Comparison of ENCODE assay signal across 12 cellular contexts in the genomic region with DNA sequence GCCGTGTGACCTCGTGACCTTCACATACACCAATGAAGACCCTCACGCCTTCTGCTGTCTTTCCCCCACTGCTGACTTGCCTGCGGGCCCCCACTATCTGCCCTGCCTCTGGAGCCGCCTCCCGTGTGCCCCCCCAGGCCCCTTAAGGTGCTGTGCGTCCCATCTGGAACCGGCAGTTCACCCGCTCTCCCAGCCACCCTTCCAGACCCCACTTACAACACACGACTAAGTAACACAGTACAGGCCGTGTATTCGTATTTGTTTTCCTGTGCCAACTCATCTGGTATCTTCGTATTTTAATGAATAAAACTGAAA. TPM values are rescaled to one million over a fixed set of nuclear protein-coding genes. Genes with fewer than 3 reads are reported as not detected.
A peak's percentile ranks its signal among the peaks of the same experiment; 100 is the strongest.
DNase-seq lines count a peak whose midpoint lies in the region; ATAC-seq and TF ChIP-seq lines count a peak whose summit lies in the region.
"Had no signal": no experiment of that assay in that cellular context is flagged by ENCODE, and none has a peak within 500 bp of the region (broad histone marks: within the 10 kb centered on the region; RNA-seq: fewer than 3 reads in every experiment).

No MANE protein-coding gene starts in this region.

- no peaks in the 10 kb centered on the region for H3K27me3 ChIP-seq in CD4-positive, CD25-positive, alpha-beta regulatory T cell (ENCODE audit: control insufficient read depth, insufficient read depth, low read length)

- peak overlapping the region; percentile 85 for H3K27ac ChIP-seq in CD4-positive, CD25-positive, alpha-beta regulatory T cell (ENCODE audit: insufficient read depth, low read length, poor library complexity, severe bottlenecking)

- CTCF ChIA-PET in activated CD8-positive, alpha-beta T cell treated with anti-CD3 and anti-CD28 coated beads, Interleukin-2, amount 10 ng/mL, durations not matched to agents 7 days and 5 days (lab: Charles Lee): interaction anchor here (1.2 to 1.8 kb wide), 3 partner anchors 62 to 328 kb away, joined by 4 to 6 read pairs (median 6); no protein-coding TSS in a partner anchor

- POLR2A ChIA-PET in activated CD8-positive, alpha-beta T cell treated with anti-CD3 and anti-CD28 coated beads, Interleukin-2, amount 10 ng/mL, durations not matched to agents 7 days and 5 days (lab: Charles Lee): interaction anchor here (1.0 kb wide), 1 partner anchor 22 kb away, joined by 3 read pairs; a partner anchor contains a TSS

- H3K4me3 Mint-ChIP-seq in CD4-positive, CD25-positive, alpha-beta regulatory T cell: peak overlapping the region; percentile 86 to 95 (median 91)
- H3K4me3 Mint-ChIP-seq in activated CD8-positive, alpha-beta T cell treated with anti-CD3 and anti-CD28 coated beads, Interleukin-2, amount 10 ng/mL, durations not matched to agents 7 days and 5 days: peak overlapping the region; percentile 69
- H3K4me3 Mint-ChIP-seq in natural killer cell treated with Interleukin-12 subunit alpha and Interleukin-12 subunit beta and Interleukin-15 and Interleukin-18, amount 100 ng/mL, for 72 hours: peak overlapping the region; percentile 84
- no peak overlapping the region for H3K4me3 Mint-ChIP-seq in chondrocyte (ENCODE audit: unreplicated experiment)
- H3K4me3 Mint-ChIP-seq: mesothelial cell of epicardium had no signal

- peak overlapping the region; percentile 72 for H3K4me3 ChIP-seq in CD4-positive, CD25-positive, alpha-beta regulatory T cell (ENCODE audit: low read depth, low read length)

- TF ChIP-seq CTCF in chondrocyte (IDR thresholded peaks at IDR 0.05): no peak

- H3K9me3 ChIP-seq in CD4-positive, CD25-positive, alpha-beta regulatory T cell (ENCODE audit: control insufficient read depth in 2 of 2, low read length in 2 of 2): peaks cover 0 to 1% of the 10 kb centered on the region in 2 experiments

- peaks cover 5% of the 10 kb centered on the region for H3K27me3 Mint-ChIP-seq in CD4-positive, CD25-positive, alpha-beta regulatory T cell
- peaks cover 6% of the 10 kb centered on the region for H3K27me3 Mint-ChIP-seq in activated CD8-positive, alpha-beta T cell treated with anti-CD3 and anti-CD28 coated beads, Interleukin-2, amount 10 ng/mL, durations not matched to agents 7 days and 5 days (ENCODE audit: low read depth)
- H3K27me3 Mint-ChIP-seq in natural killer cell treated with Interleukin-12 subunit alpha and Interleukin-12 subunit beta and Interleukin-15 and Interleukin-18, amount 100 ng/mL, for 72 hours: peaks cover 0 to 10% of the 10 kb centered on the region in 2 donors
- no peaks in the 10 kb centered on the region for H3K27me3 Mint-ChIP-seq in chondrocyte (ENCODE audit: low read depth)

- peaks cover 34% of the 10 kb centered on the region for H3K36me3 ChIP-seq in CD4-positive, CD25-positive, alpha-beta regulatory T cell (ENCODE audit: control insufficient read depth, insufficient read depth, low read length)

- DNase-seq in CD4-positive, CD25-positive, alpha-beta regulatory T cell: no peak
- DNase-seq in activated CD8-positive, alpha-beta T cell treated with anti-CD3 and anti-CD28 coated beads, Interleukin-2, amount 10 ng/mL, durations not matched to agents 7 days and 5 days: no peak
- DNase-seq in natural killer cell treated with Interleukin-12 subunit alpha and Interleukin-12 subunit beta and Interleukin-15 and Interleukin-18, amount 100 ng/mL, for 72 hours (ENCODE audit: low spot score): no peak
- DNase-seq in stimulated activated CD4-positive, alpha-beta T cell treated with anti-CD3 and anti-CD28 coated beads, Interleukin-2, amount 100 ng/mL, for 24 hours: no peak
- DNase-seq in T1000 (lab: John Stamatoyannopoulos, UW) (no peak), NK-92 (lab: John Stamatoyannopoulos, UW; ENCODE audit: unreplicated experiment) (no peak), chondrocyte (ENCODE audit: low spot score) (no peak)
- DNase-seq: KBM-7 had no signal

- peak; percentile 14 for TF ChIP-seq POLR2A in GM18526 (IDR thresholded peaks at IDR 0.05; ENCODE audit: extremely low read depth, insufficient read length)

- peaks cover 18 to 61% (median 46%) of the 10 kb centered on the region in 4 donors for H3K4me1 Mint-ChIP-seq in CD4-positive, CD25-positive, alpha-beta regulatory T cell
- H3K4me1 Mint-ChIP-seq in activated CD8-positive, alpha-beta T cell treated with anti-CD3 and anti-CD28 coated beads, Interleukin-2, amount 10 ng/mL, durations not matched to agents 7 days and 5 days (ENCODE audit: low read depth): peaks cover 61% of the 10 kb centered on the region
- peaks cover 39 to 54% of the 10 kb centered on the region in 2 donors for H3K4me1 Mint-ChIP-seq in natural killer cell treated with Interleukin-12 subunit alpha and Interleukin-12 subunit beta and Interleukin-15 and Interleukin-18, amount 100 ng/mL, for 72 hours (ENCODE audit: low read depth in 2 of 2)
- no peaks in the 10 kb centered on the region for H3K4me1 Mint-ChIP-seq in chondrocyte (ENCODE audit: low read depth)

- peak overlapping the region; percentile 95 to 99 (median 97) for H3K27ac Mint-ChIP-seq in CD4-positive, CD25-positive, alpha-beta regulatory T cell
- peak overlapping the region; percentile 91 for H3K27ac Mint-ChIP-seq in activated CD8-positive, alpha-beta T cell treated with anti-CD3 and anti-CD28 coated beads, Interleukin-2, amount 10 ng/mL, durations not matched to agents 7 days and 5 days
- peak overlapping the region; percentile 41 to 66 for H3K27ac Mint-ChIP-seq in natural killer cell treated with Interleukin-12 subunit alpha and Interleukin-12 subunit beta and Interleukin-15 and Interleukin-18, amount 100 ng/mL, for 72 hours
- no peak overlapping the region for H3K27ac Mint-ChIP-seq in chondrocyte (ENCODE audit: unreplicated experiment)
- H3K27ac Mint-ChIP-seq: mesothelial cell of epicardium had no signal

- H3K36me3 Mint-ChIP-seq in CD4-positive, CD25-positive, alpha-beta regulatory T cell: peaks cover 9% of the 10 kb centered on the region
- peaks cover 43% of the 10 kb centered on the region for H3K36me3 Mint-ChIP-seq in activated CD8-positive, alpha-beta T cell treated with anti-CD3 and anti-CD28 coated beads, Interleukin-2, amount 10 ng/mL, durations not matched to agents 7 days and 5 days (ENCODE audit: low read depth)
- peaks cover 14% of the 10 kb centered on the region for H3K36me3 Mint-ChIP-seq in natural killer cell treated with Interleukin-12 subunit alpha and Interleukin-12 subunit beta and Interleukin-15 and Interleukin-18, amount 100 ng/mL, for 72 hours
- H3K36me3 Mint-ChIP-seq in chondrocyte (ENCODE audit: low read depth): peaks cover 20% of the 10 kb centered on the region

- H3K9me3 Mint-ChIP-seq in CD4-positive, CD25-positive, alpha-beta regulatory T cell: no peaks in the 10 kb centered on the region
- no peaks in the 10 kb centered on the region for H3K9me3 Mint-ChIP-seq in activated CD8-positive, alpha-beta T cell treated with anti-CD3 and anti-CD28 coated beads, Interleukin-2, amount 10 ng/mL, durations not matched to agents 7 days and 5 days (ENCODE audit: insufficient read depth)
- H3K9me3 Mint-ChIP-seq in natural killer cell treated with Interleukin-12 subunit alpha and Interleukin-12 subunit beta and Interleukin-15 and Interleukin-18, amount 100 ng/mL, for 72 hours: no peaks in the 10 kb centered on the region
- H3K9me3 Mint-ChIP-seq in chondrocyte (ENCODE audit: low read depth): no peaks in the 10 kb centered on the region
- H3K9me3 Mint-ChIP-seq: mesothelial cell of epicardium had no signal

- H3K4me1 ChIP-seq in CD4-positive, CD25-positive, alpha-beta regulatory T cell (ENCODE audit: control insufficient read depth, insufficient read depth, low read length, poor library complexity, severe bottlenecking): peaks cover 52% of the 10 kb centered on the region

- peak in 1 of 2 donors; percentile 1 for ATAC-seq in CD4-positive, CD25-positive, alpha-beta regulatory T cell (ENCODE audit: low read depth in 2 of 2)
- ATAC-seq in activated CD8-positive, alpha-beta T cell treated with anti-CD3 and anti-CD28 coated beads, Interleukin-2, amount 10 ng/mL, durations not matched to agents 7 days and 5 days: no peak
- ATAC-seq in natural killer cell treated with Interleukin-12 subunit alpha and Interleukin-12 subunit beta and Interleukin-15 and Interleukin-18, amount 100 ng/mL, for 72 hours: no peak

RNA-seq across cellular contexts. Expression of a gene that starts 21.7 kb away (rescaled TPM):
- 0.22 TPM for total RNA-seq in CD4-positive, CD25-positive, alpha-beta regulatory T cell
- not detected for polyA plus RNA-seq in CD4-positive, CD25-positive, alpha-beta regulatory T cell
- total RNA-seq in activated CD8-positive, alpha-beta T cell treated with anti-CD3 and anti-CD28 coated beads, Interleukin-2, amount 10 ng/mL, durations not matched to agents 7 days and 5 days: under 1 TPM; 0.29 to 0.44 TPM
- total RNA-seq in natural killer cell treated with Interleukin-12 subunit alpha and Interleukin-12 subunit beta and Interleukin-15 and Interleukin-18, amount 100 ng/mL, for 72 hours: 1 to 10 TPM in 1 of 2 donors, not detected in 1; 1.3 TPM
- total RNA-seq in chondrocyte: not detected in 3 replicates
- total RNA-seq: glomerular endothelial cell, urinary bladder had no signal
- polyA plus RNA-seq: urinary bladder had no signal

RNA-seq across cellular contexts. Expression of a gene that starts 28.4 kb away (rescaled TPM):
- 104 TPM for total RNA-seq in CD4-positive, CD25-positive, alpha-beta regulatory T cell
- polyA plus RNA-seq in CD4-positive, CD25-positive, alpha-beta regulatory T cell: 10 to 100 TPM; 25.3 to 60.8 (median 46.2) TPM
- 10 to 100 TPM; 80.0 to 83.8 TPM for total RNA-seq in activated CD8-positive, alpha-beta T cell treated with anti-CD3 and anti-CD28 coated beads, Interleukin-2, amount 10 ng/mL, durations not matched to agents 7 days and 5 days
- 100 to 1,000 TPM; 112 to 178 TPM for total RNA-seq in natural killer cell treated with Interleukin-12 subunit alpha and Interleukin-12 subunit beta and Interleukin-15 and Interleukin-18, amount 100 ng/mL, for 72 hours
- 75.8 to 108 TPM (median 81.6 TPM) in 3 replicates for total RNA-seq in chondrocyte
